Comparison of ENCODE assay signal across 8 cellular contexts in genomic region chr16:58628845-58629680, GRCh38. TPM values are rescaled to one million over a fixed set of nuclear protein-coding genes. Genes with fewer than 3 reads are reported as not detected.
A peak's percentile ranks its signal among the peaks of the same experiment; 100 is the strongest.
DNase-seq lines count a peak whose midpoint lies in the region; ATAC-seq and TF ChIP-seq lines count a peak whose summit lies in the region.

No MANE protein-coding gene starts in this region.

- H3K4me2 ChIP-seq in smooth muscle cell = peak overlapping the region; percentile 92

- peak overlapping the region; percentile 91 to 100 (median 99) for H3K4me3 Mint-ChIP-seq in immature natural killer cell

- peaks cover 49% of the 10 kb centered on the region for H4K20me1 ChIP-seq in smooth muscle cell (ENCODE audit: low read depth)

- ATAC-seq in HG03571 (IDR thresholded peaks at IDR 0.05; ENCODE audit: unreplicated experiment) (peak; percentile 3), body of pancreas (peak; percentile 27)

- H3K27ac ChIP-seq in body of pancreas = peak overlapping the region; percentile 97 to 98 (median 98)
- H3K27ac ChIP-seq in smooth muscle cell (ENCODE audit: low read depth) = peak overlapping the region; percentile 96

- TF ChIP-seq CTCF in body of pancreas (IDR thresholded peaks at IDR 0.05) (no peak), smooth muscle cell (IDR thresholded peaks at IDR 0.05; ENCODE audit: borderline replicate concordance, insufficient read depth, poor library complexity, severe bottlenecking) (no peak)

- TF ChIP-seq POLR2A in body of pancreas (IDR thresholded peaks at IDR 0.05) = no peak

- peak overlapping the region; percentile 98 to 100 (median 100) for H3K27ac Mint-ChIP-seq in immature natural killer cell

- H3K36me3 Mint-ChIP-seq in immature natural killer cell = no peaks in the 10 kb centered on the region

- H3K4me1 Mint-ChIP-seq in immature natural killer cell = peaks cover 38 to 53% of the 10 kb centered on the region in 2 donors

- peak overlapping the region; percentile 56 for H2AFZ ChIP-seq in smooth muscle cell (ENCODE audit: low read depth)

- H3K79me2 ChIP-seq in smooth muscle cell (ENCODE audit: low read depth) = peaks cover 54% of the 10 kb centered on the region

- peak overlapping the region; percentile 96 for H3K9ac ChIP-seq in smooth muscle cell (ENCODE audit: low read depth)

- H3K9me3 ChIP-seq in body of pancreas (no peaks in the 10 kb centered on the region), smooth muscle cell (replicated peaks; ENCODE audit: low read depth) (no peaks in the 10 kb centered on the region)

- peaks cover 11 to 14% (median 13%) of the 10 kb centered on the region in 3 donors for H3K27me3 Mint-ChIP-seq in immature natural killer cell (ENCODE audit: low read depth in 3 of 3)

- H3K4me1 ChIP-seq in body of pancreas = peaks cover 27% of the 10 kb centered on the region
- H3K4me1 ChIP-seq in smooth muscle cell (ENCODE audit: low read depth) = peaks cover 13% of the 10 kb centered on the region

- no peaks in the 10 kb centered on the region for H3K9me3 Mint-ChIP-seq in immature natural killer cell

- H3K27me3 ChIP-seq in body of pancreas = no peaks in the 10 kb centered on the region
- H3K27me3 ChIP-seq in smooth muscle cell (ENCODE audit: low read depth) = no peaks in the 10 kb centered on the region

- DNase-seq in DMS 273 (lab: John Stamatoyannopoulos, UW; ENCODE audit: unreplicated experiment) (peak; percentile 83), DMS 273 treated with DMSO at 0.1 percent for 48 hours (lab: John Stamatoyannopoulos, UW) (no peak), T-helper 9 cell (peak; percentile 40), body of pancreas (peak; percentile 49 to 68 (median 56)), immature natural killer cell (peak; percentile 43 to 58 (median 57)), smooth muscle cell (lab: John Stamatoyannopoulos, UW; ENCODE audit: unreplicated experiment) (peak; percentile 32), cortex of kidney (lab: John Stamatoyannopoulos, UW) (no peak)

- no peaks in the 10 kb centered on the region for H3F3A ChIP-seq in smooth muscle cell (ENCODE audit: low read depth)

- H3K36me3 ChIP-seq in body of pancreas (replicated peaks in 1 of 2; ENCODE audit: insufficient read depth in 1 of 2, low read depth in 2 of 2) (peaks cover 0 to 4% of the 10 kb centered on the region in 2 donors), smooth muscle cell (ENCODE audit: low read depth) (peaks cover 3% of the 10 kb centered on the region)

- 0 to 1% methylated on average over 16 to 49 of the region's 50 CpGs for WGBS in body of pancreas, 2 donors
- 2% methylated on average over 49 of the region's 50 CpGs for WGBS in smooth muscle cell (ENCODE audit: low lambda C conversion rate)

- H3K4me3 ChIP-seq in body of pancreas = peak overlapping the region; percentile 54 to 80
- H3K4me3 ChIP-seq in smooth muscle cell = peak overlapping the region; percentile 81

- intact Hi-C loops in body of pancreas (cut with DNase I) = no loop called here

RNA-seq across cellular contexts. Expression of gene CNOT1, which starts 0.6 kb away (rescaled TPM):
- total RNA-seq in body of pancreas (10 to 100 TPM; 56.8 to 63.9 TPM), smooth muscle cell (88.4 and 108 TPM in 2 replicates)
- polyA plus RNA-seq in immature natural killer cell (10 to 100 TPM; 78.1 to 89.7 (median 85.1) TPM), smooth muscle cell (42.6 and 46.1 TPM in 2 replicates)

RNA-seq across cellular contexts. Expression of gene SLC38A7, which starts 55.5 kb away (rescaled TPM):
- total RNA-seq in body of pancreas (1 to 10 TPM; 6.3 to 7.3 TPM), smooth muscle cell (9.8 and 12.3 TPM in 2 replicates)
- polyA plus RNA-seq in immature natural killer cell (1 to 10 TPM; 2.3 to 6.8 (median 4.2) TPM), smooth muscle cell (15.9 and 22.1 TPM in 2 replicates)

Comparison
In these comparisons a context has a peak if more than half of its experiments do, and no peak if none do; other contexts are left out.
1. DNase-seq: peak in DMS 273 (single experiment), T-helper 9 cell (single experiment), body of pancreas (4 of 4), immature natural killer cell (3 of 3) and smooth muscle cell (single experiment); none in DMS 273 treated with DMSO at 0.1 percent for 48 hours (single experiment) and cortex of kidney (single experiment).